In the genomic region with DNA sequence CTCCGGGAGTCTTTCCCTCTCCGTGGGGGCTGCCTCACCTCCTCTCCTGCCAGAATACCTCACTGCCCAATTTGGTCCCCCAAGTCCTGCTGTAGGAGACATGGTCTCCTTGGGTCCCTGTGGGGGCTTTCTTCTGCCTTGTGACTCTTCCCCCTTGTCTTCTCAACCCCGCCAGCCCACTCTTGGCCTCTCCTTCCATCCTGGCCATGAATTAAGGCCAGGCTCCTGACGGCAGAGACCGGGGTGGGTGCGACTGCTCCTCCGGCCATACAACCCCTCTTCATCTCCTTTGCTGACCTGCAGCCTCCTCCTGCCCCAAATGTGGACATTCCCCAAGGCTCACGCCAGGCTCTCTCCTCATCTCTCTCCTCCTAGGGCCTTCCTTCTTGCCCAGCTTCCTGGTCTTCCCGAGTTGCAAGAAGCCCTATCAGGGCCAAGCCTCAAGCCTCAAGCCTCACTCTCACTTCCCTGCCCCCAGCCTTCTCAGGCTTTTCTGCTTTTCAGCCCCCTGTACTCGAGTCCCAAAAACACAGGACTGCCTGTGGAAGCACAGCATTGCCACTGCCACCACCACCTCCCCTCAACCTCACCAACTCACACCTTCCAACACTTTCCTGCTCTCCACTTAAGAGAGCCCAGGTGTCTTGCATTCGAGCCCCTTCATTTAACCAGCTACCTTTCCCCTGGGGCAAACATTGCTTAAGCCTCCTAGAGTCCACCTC, we compare ENCODE assay signal across 33 cellular contexts. TPM values are rescaled to one million over a fixed set of nuclear protein-coding genes. Genes with fewer than 3 reads are reported as not detected.
"Had no signal": no experiment of that assay in that cellular context is flagged by ENCODE, and none has a peak within 500 bp of the region (broad histone marks: within the 10 kb centered on the region; RNA-seq: fewer than 3 reads in every experiment).

No MANE protein-coding gene starts in this region.

- H3K9me3 ChIP-seq: adrenal gland, breast epithelium, colonic mucosa, esophagus muscularis mucosa, gastrocnemius medialis had no signal

- H3K27me3 ChIP-seq: colonic mucosa had no signal

- H3K36me3 ChIP-seq: adrenal gland, cardiac muscle cell, colonic mucosa, esophagus muscularis mucosa, gastrocnemius medialis had no signal

- DNase-seq: activated CD4-positive, alpha-beta T cell treated with anti-CD3 and anti-CD28 coated beads for 1 hour; activated CD4-positive, alpha-beta T cell treated with anti-CD3 and anti-CD28 coated beads for 4 hours; activated CD4-positive, alpha-beta T cell treated with anti-CD3 and anti-CD28 coated beads, Interleukin-2, amount 10 ng/mL, durations not matched to agents 7 days and 5 days; activated CD4-positive, alpha-beta T cell treated with anti-CD3 and anti-CD28 coated beads, Interleukin-2, amount 50 U/mL, for 48 hours; activated CD8-positive, alpha-beta memory T cell treated with anti-CD3 and anti-CD28 coated beads for 24 hours; activated CD8-positive, alpha-beta T cell treated with anti-CD3 and anti-CD28 coated beads for 36 hours; activated effector memory CD4-positive, alpha-beta T cell treated with anti-CD3 and anti-CD28 coated beads, Interleukin-2, amount 50 U/mL, for 16 hours; activated naive CD4-positive, alpha-beta T cell treated with anti-CD3 and anti-CD28 coated beads for 36 hours; activated naive CD8-positive, alpha-beta T cell treated with anti-CD3 and anti-CD28 coated beads for 36 hours; activated naive CD8-positive, alpha-beta T cell treated with anti-CD3 and anti-CD28 coated beads, Interleukin-2, amount 50 U/mL, for 24 hours; activated T-cell treated with anti-CD3 and anti-CD28 coated beads, Interleukin-2, amount 50 U/mL, for 4 hours; amygdala; aorta; central memory CD4-positive, alpha-beta T cell; cerebellar nuclear complex; dorsolateral prefrontal cortex; effector CD4-positive, alpha-beta T cell; effector memory CD8-positive, alpha-beta T cell; erythroblast; foreskin keratinocyte; gastrocnemius medialis; glutamatergic neuron; T-helper 2 cell had no signal

- H3K4me1 ChIP-seq: adrenal gland, breast epithelium, foreskin keratinocyte, gastrocnemius medialis had no signal

- H3K27ac ChIP-seq: adrenal gland, breast epithelium, cardiac muscle cell, colonic mucosa, dorsolateral prefrontal cortex, esophagus muscularis mucosa, foreskin keratinocyte, gastrocnemius medialis, VCaP had no signal

- ATAC-seq: activated CD8-positive, alpha-beta T cell treated with anti-CD3 and anti-CD28 coated beads for 36 hours; activated naive CD8-positive, alpha-beta T cell treated with anti-CD3 and anti-CD28 coated beads, Interleukin-2, amount 50 U/mL, for 24 hours; activated T-cell treated with anti-CD3 and anti-CD28 coated beads, Interleukin-2, amount 50 U/mL, for 4 hours; effector memory CD8-positive, alpha-beta T cell; foreskin keratinocyte; gastrocnemius medialis; WTC11 had no signal

- H3K4me3 ChIP-seq: adrenal gland, breast epithelium, cardiac muscle cell, colonic mucosa, dorsolateral prefrontal cortex, esophagus muscularis mucosa, gastrocnemius medialis had no signal

RNA-seq across cellular contexts. Expression of gene PNLIPRP2, which starts 1.3 kb away (rescaled TPM):
- total RNA-seq: activated CD4-positive, alpha-beta T cell treated with anti-CD3 and anti-CD28 coated beads, Interleukin-2, amount 10 ng/mL, durations not matched to agents 7 days and 5 days; activated CD8-positive, alpha-beta T cell treated with anti-CD3 and anti-CD28 coated beads for 36 hours; activated naive CD4-positive, alpha-beta T cell treated with anti-CD3 and anti-CD28 coated beads for 36 hours; activated naive CD8-positive, alpha-beta T cell treated with anti-CD3 and anti-CD28 coated beads for 36 hours; activated T-helper 1 cell treated with anti-CD3 and anti-CD28 coated beads, Interleukin-12 subunit alpha, Interleukin-12 subunit beta, Interleukin-2, Interleukin-4 antibody, amounts not matched to agents 30 ng/mL and 10 ng/mL and 1 ng/mL, durations not matched to agents 14 hours and 24 hours and 36 hours; activated T-helper 2 cell treated with anti-CD3 and anti-CD28 coated beads, Interferon-gamma antibody, Interleukin-2, Interleukin-4, amounts not matched to agents 10 μg/mL and 5 μg/mL and 100 μg/mL, durations not matched to agents 14 hours and 24 hours and 36 hours; breast epithelium; cardiac muscle cell; dorsolateral prefrontal cortex; esophagus muscularis mucosa; foreskin keratinocyte; gastrocnemius medialis; T-helper 1 cell treated with Interleukin-12 subunit alpha and Interleukin-12 subunit beta and Interleukin-4 antibody, amounts not matched to agents 30 ng/mL and 1 ng/mL, for 36 hours had no signal
- polyA plus RNA-seq: cardiac muscle cell, foreskin keratinocyte had no signal

RNA-seq across cellular contexts. Expression of gene PNLIPRP1, which starts 31.3 kb away (rescaled TPM):
- total RNA-seq: activated CD4-positive, alpha-beta T cell treated with anti-CD3 and anti-CD28 coated beads, Interleukin-2, amount 10 ng/mL, durations not matched to agents 7 days and 5 days; activated CD8-positive, alpha-beta T cell treated with anti-CD3 and anti-CD28 coated beads for 36 hours; activated naive CD4-positive, alpha-beta T cell treated with anti-CD3 and anti-CD28 coated beads for 36 hours; activated naive CD8-positive, alpha-beta T cell treated with anti-CD3 and anti-CD28 coated beads for 36 hours; activated T-helper 1 cell treated with anti-CD3 and anti-CD28 coated beads, Interleukin-12 subunit alpha, Interleukin-12 subunit beta, Interleukin-2, Interleukin-4 antibody, amounts not matched to agents 30 ng/mL and 10 ng/mL and 1 ng/mL, durations not matched to agents 14 hours and 24 hours and 36 hours; activated T-helper 2 cell treated with anti-CD3 and anti-CD28 coated beads, Interferon-gamma antibody, Interleukin-2, Interleukin-4, amounts not matched to agents 10 μg/mL and 5 μg/mL and 100 μg/mL, durations not matched to agents 14 hours and 24 hours and 36 hours; breast epithelium; cardiac muscle cell; dorsolateral prefrontal cortex; esophagus muscularis mucosa; foreskin keratinocyte; gastrocnemius medialis; T-helper 1 cell treated with Interleukin-12 subunit alpha and Interleukin-12 subunit beta and Interleukin-4 antibody, amounts not matched to agents 30 ng/mL and 1 ng/mL, for 36 hours had no signal
- polyA plus RNA-seq: cardiac muscle cell, foreskin keratinocyte had no signal
